In genomic region chr18:71105994-71106546, GRCh38 we compare ENCODE assay signal across 15 cellular contexts.
"Had no signal": no experiment of that assay in that cellular context is flagged by ENCODE, and none has a peak within 500 bp of the region (broad histone marks: within the 10 kb centered on the region; RNA-seq: fewer than 3 reads in every experiment).

No MANE protein-coding gene starts in this region.

- H3K27ac ChIP-seq: pancreas, uterus had no signal

- ATAC-seq: activated CD8-positive, alpha-beta T cell treated with anti-CD3 and anti-CD28 coated beads, Interleukin-2, amount 10 ng/mL, durations not matched to agents 7 days and 5 days; pancreas had no signal

- H3K4me3 ChIP-seq: pancreas, stomach, thyroid gland, uterus had no signal

- H3K27me3 Mint-ChIP-seq: activated B cell treated with CpG ODN at 0.5 μM for 24 hours; activated CD4-positive, alpha-beta T cell treated with anti-CD3 and anti-CD28 coated beads, Interleukin-2, amount 10 ng/mL, durations not matched to agents 24 days and 14 days; naive B cell had no signal

- H3K36me3 Mint-ChIP-seq: activated naive CD8-positive, alpha-beta T cell treated with anti-CD3 and anti-CD28 coated beads for 36 hours; naive B cell had no signal

- H3K9me3 ChIP-seq: pancreas, stomach, thyroid gland, uterus had no signal

- H3K4me3 Mint-ChIP-seq: activated B cell treated with CpG ODN at 0.5 μM for 24 hours; activated CD4-positive, alpha-beta T cell treated with anti-CD3 and anti-CD28 coated beads, Interleukin-2, amount 10 ng/mL, durations not matched to agents 24 days and 14 days; activated CD8-positive, alpha-beta T cell treated with anti-CD3 and anti-CD28 coated beads, Interleukin-2, amount 10 ng/mL, durations not matched to agents 7 days and 5 days; activated naive CD8-positive, alpha-beta T cell treated with anti-CD3 and anti-CD28 coated beads for 36 hours; naive B cell; T-helper 2 cell treated with Interferon-gamma antibody and Interleukin-4, amounts not matched to agents 5 μg/mL and 100 μg/mL, for 36 hours had no signal

- H3K4me1 ChIP-seq: pancreas, stomach, uterus had no signal

- DNase-seq: activated B cell treated with CpG ODN at 0.5 μM for 24 hours; activated CD4-positive, alpha-beta T cell treated with anti-CD3 and anti-CD28 coated beads, Interleukin-2, amount 10 ng/mL, durations not matched to agents 24 days and 14 days; activated CD8-positive, alpha-beta memory T cell treated with anti-CD3 and anti-CD28 coated beads, Interleukin-2, amount 50 U/mL, for 4 hours; activated CD8-positive, alpha-beta T cell treated with anti-CD3 and anti-CD28 coated beads, Interleukin-2, amount 10 ng/mL, durations not matched to agents 7 days and 5 days; activated gamma-delta T cell treated with Interleukin-2 at 50 U/mL for 16 hours; activated naive CD8-positive, alpha-beta T cell treated with anti-CD3 and anti-CD28 coated beads for 36 hours; mammary epithelial cell; naive B cell; pancreas; stimulated activated CD4-positive, alpha-beta T cell treated with anti-CD3 and anti-CD28 coated beads, Interleukin-12 subunit alpha, Interleukin-12 subunit beta, amount 100 ng/mL, for 4 hours; stimulated activated CD4-positive, alpha-beta T cell treated with anti-CD3 and anti-CD28 coated beads, Interleukin-2, amount 100 ng/mL, for 24 hours; stomach; thyroid gland; uterus had no signal

- H3K27me3 ChIP-seq: stomach, thyroid gland, uterus had no signal

- H3K4me1 Mint-ChIP-seq: activated B cell treated with CpG ODN at 0.5 μM for 24 hours; activated CD4-positive, alpha-beta T cell treated with anti-CD3 and anti-CD28 coated beads, Interleukin-2, amount 10 ng/mL, durations not matched to agents 24 days and 14 days; activated naive CD8-positive, alpha-beta T cell treated with anti-CD3 and anti-CD28 coated beads for 36 hours; naive B cell had no signal

- H3K9me3 Mint-ChIP-seq: activated B cell treated with CpG ODN at 0.5 μM for 24 hours; activated CD4-positive, alpha-beta T cell treated with anti-CD3 and anti-CD28 coated beads, Interleukin-2, amount 10 ng/mL, durations not matched to agents 24 days and 14 days; activated naive CD8-positive, alpha-beta T cell treated with anti-CD3 and anti-CD28 coated beads for 36 hours; T-helper 2 cell treated with Interferon-gamma antibody and Interleukin-4, amounts not matched to agents 5 μg/mL and 100 μg/mL, for 36 hours had no signal

- H3K36me3 ChIP-seq: pancreas, stomach, thyroid gland, uterus had no signal

- H3K27ac Mint-ChIP-seq: activated B cell treated with CpG ODN at 0.5 μM for 24 hours; activated CD4-positive, alpha-beta T cell treated with anti-CD3 and anti-CD28 coated beads, Interleukin-2, amount 10 ng/mL, durations not matched to agents 24 days and 14 days; activated CD8-positive, alpha-beta T cell treated with anti-CD3 and anti-CD28 coated beads, Interleukin-2, amount 10 ng/mL, durations not matched to agents 7 days and 5 days; activated naive CD8-positive, alpha-beta T cell treated with anti-CD3 and anti-CD28 coated beads for 36 hours; naive B cell; T-helper 2 cell treated with Interferon-gamma antibody and Interleukin-4, amounts not matched to agents 5 μg/mL and 100 μg/mL, for 36 hours had no signal
